8 cellular contexts compared by ENCODE assay signal in genomic region chr11:48081151-48082010, GRCh38.
DNase-seq lines count a peak whose midpoint lies in the region; ATAC-seq, FAIRE-seq and TF ChIP-seq lines count a peak whose summit lies in the region.

No MANE protein-coding gene starts in this region.

- H3K4me1 Mint-ChIP-seq in activated naive CD4-positive, alpha-beta T cell treated with anti-CD3 and anti-CD28 coated beads, Interleukin-2, amount 50 U/mL, for 24 hours = peaks cover 66% of the 10 kb centered on the region

- H3K4me3 ChIP-seq in ascending aorta (no peak overlapping the region), kidney (ENCODE audit: low read length in 2 of 2) (no peak overlapping the region)

- intact Hi-C loops in ascending aorta (cut with DNase I) = loop anchor here (1.0 to 10.0 kb wide), 5 partner anchors 19 to 317 kb away; partner anchors contain the start of genes FNBP4, NUP160 and PTPRJ
- intact Hi-C loops in kidney (cut with DNase I) = no loop called here

- no peak overlapping the region for H3K4me3 Mint-ChIP-seq in activated naive CD4-positive, alpha-beta T cell treated with anti-CD3 and anti-CD28 coated beads, Interleukin-2, amount 50 U/mL, for 24 hours

- peak; percentile 89 for ATAC-seq in stimulated activated naive CD8-positive, alpha-beta T cell treated with anti-CD3 and anti-CD28 coated beads, Interleukin-15, Interleukin-2, amounts not matched to agents 100 U/mL and 50 U/mL, for 24 hours
- ATAC-seq in HG03565 (IDR thresholded peaks at IDR 0.05; ENCODE audit: unreplicated experiment) (no peak), GM21515 (IDR thresholded peaks at IDR 0.05; ENCODE audit: unreplicated experiment) (no peak)

- H3K27ac ChIP-seq in ascending aorta (peak overlapping the region; percentile 64 to 78), kidney (ENCODE audit: low read depth in 2 of 2, low read length in 2 of 2) (peak overlapping the region; percentile 38 to 66)

- peaks cover 0 to 15% of the 10 kb centered on the region in 2 donors for H3K4me1 ChIP-seq in ascending aorta
- H3K4me1 ChIP-seq in kidney (ENCODE audit: control insufficient read depth in 1 of 2, insufficient read depth in 1 of 2, low read depth in 1 of 2, low read length in 2 of 2) = peaks cover 7 to 12% of the 10 kb centered on the region in 2 donors

- no peaks in the 10 kb centered on the region for H3K27me3 Mint-ChIP-seq in activated naive CD4-positive, alpha-beta T cell treated with anti-CD3 and anti-CD28 coated beads, Interleukin-2, amount 50 U/mL, for 24 hours

- DNase-seq in activated naive CD4-positive, alpha-beta T cell (lab: John Stamatoyannopoulos, UW) = no peak
- peak; percentile 74 to 95 for DNase-seq in ascending aorta (ENCODE audit: low spot score in 2 of 2)
- DNase-seq in kidney = peak; percentile 84
- peak; percentile 52 for DNase-seq in stimulated activated naive CD8-positive, alpha-beta T cell treated with anti-CD3 and anti-CD28 coated beads, Interleukin-15, Interleukin-2, amounts not matched to agents 100 U/mL and 50 U/mL, for 24 hours
- no peak for DNase-seq in germinal center (ENCODE audit: low spot score)

- H3K36me3 ChIP-seq in ascending aorta (no peaks in the 10 kb centered on the region), kidney (ENCODE audit: control insufficient read depth in 1 of 2, insufficient read depth in 2 of 2, low read length in 2 of 2) (no peaks in the 10 kb centered on the region)

- no peaks in the 10 kb centered on the region for H3K9me3 ChIP-seq in ascending aorta
- no peaks in the 10 kb centered on the region for H3K9me3 ChIP-seq in kidney (ENCODE audit: control insufficient read depth in 1 of 2, low read length in 2 of 2)

- no peak for FAIRE-seq in kidney (lab: Jason Lieb, UNC)

- peak overlapping the region; percentile 41 for H3K27ac Mint-ChIP-seq in activated naive CD4-positive, alpha-beta T cell treated with anti-CD3 and anti-CD28 coated beads, Interleukin-2, amount 50 U/mL, for 24 hours

- H3K9me3 Mint-ChIP-seq in activated naive CD4-positive, alpha-beta T cell treated with anti-CD3 and anti-CD28 coated beads, Interleukin-2, amount 50 U/mL, for 24 hours = no peaks in the 10 kb centered on the region

- peaks cover 9% of the 10 kb centered on the region for H3K36me3 Mint-ChIP-seq in activated naive CD4-positive, alpha-beta T cell treated with anti-CD3 and anti-CD28 coated beads, Interleukin-2, amount 50 U/mL, for 24 hours

- TF ChIP-seq CTCF in ascending aorta (IDR thresholded peaks at IDR 0.05) (no peak), kidney (IDR thresholded peaks at IDR 0.05; ENCODE audit: borderline replicate concordance, extremely low read depth, insufficient read depth) (no peak)

- H3K27me3 ChIP-seq in ascending aorta = no peaks in the 10 kb centered on the region

- no peak overlapping the region for H3K9ac ChIP-seq in kidney (ENCODE audit: low read length in 2 of 2)

Comparison
In these comparisons a context has a peak if more than half of its experiments do, and no peak if none do; other contexts are left out.
1. DNase-seq: peak in ascending aorta (2 of 2), kidney (single experiment) and stimulated activated naive CD8-positive, alpha-beta T cell treated with anti-CD3 and anti-CD28 coated beads, Interleukin-15, Interleukin-2, amounts not matched to agents 100 U/mL and 50 U/mL, for 24 hours (single experiment); none in activated naive CD4-positive, alpha-beta T cell (0 of 4) and germinal center (single experiment).